ENCODE assay signal across 21 cellular contexts in the genomic region with DNA sequence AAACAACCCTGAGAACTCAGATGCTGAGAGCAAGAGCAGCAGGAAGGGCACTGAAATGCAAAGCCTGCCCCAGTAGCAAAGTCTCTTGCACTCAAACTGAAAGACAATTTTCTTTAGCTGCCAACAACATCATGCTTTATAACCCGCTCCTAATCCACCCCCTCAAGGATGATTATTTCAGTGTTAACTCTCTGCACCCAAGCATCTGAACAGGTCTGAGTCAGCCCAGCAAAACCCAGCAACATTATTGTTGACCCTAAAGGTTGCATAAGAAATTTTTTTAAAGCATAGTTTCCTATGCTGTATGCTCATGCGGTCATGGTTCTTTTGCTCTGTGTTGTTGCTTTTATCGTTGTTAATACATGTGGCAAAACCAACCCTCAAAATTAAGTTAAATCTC.
DNase-seq lines count a peak whose midpoint lies in the region; ATAC-seq, FAIRE-seq and TF ChIP-seq lines count a peak whose summit lies in the region.
"Had no signal": no experiment of that assay in that cellular context is flagged by ENCODE, and none has a peak within 500 bp of the region (broad histone marks: within the 10 kb centered on the region; RNA-seq: fewer than 3 reads in every experiment).

No MANE protein-coding gene starts in this region.

- H4K20me1 ChIP-seq in GM23248 (ENCODE audit: insufficient read depth) (no peaks in the 10 kb centered on the region), astrocyte (ENCODE audit: insufficient read depth, low read length) (no peaks in the 10 kb centered on the region)
- H4K20me1 ChIP-seq: BLaER1 had no signal

- peaks cover 34% of the 10 kb centered on the region for H3K4me1 Mint-ChIP-seq in astrocyte (ENCODE audit: low read depth, unreplicated experiment)
- peaks cover 45% of the 10 kb centered on the region for H3K4me1 Mint-ChIP-seq in osteocyte (ENCODE audit: unreplicated experiment)
- H3K4me1 Mint-ChIP-seq: memory B cell had no signal

- peaks cover 40% of the 10 kb centered on the region; the same call in 1 of the 2 replicates for H3F3A ChIP-seq in GM23248 (ENCODE audit: insufficient read depth)

- H3K9me2 ChIP-seq in GM23248 (ENCODE audit: insufficient read depth) = no peaks in the 10 kb centered on the region

- H3K9me3 Mint-ChIP-seq in astrocyte (ENCODE audit: unreplicated experiment) (peaks cover 4% of the 10 kb centered on the region), osteocyte (ENCODE audit: unreplicated experiment) (peaks cover 9% of the 10 kb centered on the region)

- H3K4me2 ChIP-seq in GM23248 (ENCODE audit: unreplicated experiment) (no peak overlapping the region), astrocyte (ENCODE audit: low read length) (peak overlapping the region; percentile 38)
- H3K4me2 ChIP-seq: BLaER1 had no signal

- DNase-seq in GM23248 (peak; percentile 72), astrocyte (ENCODE audit: low read depth) (peak; percentile 96), fibroblast of the conjunctiva (ENCODE audit: low read depth) (peak; percentile 84), osteocyte (ENCODE audit: extremely low spot score, unreplicated experiment) (no peak), colonic mucosa (no peak), UCSD-AML1 (lab: John Stamatoyannopoulos, UW; ENCODE audit: unreplicated experiment) (no peak), psoas muscle (no peak)
- DNase-seq: activated CD4-positive, alpha-beta T cell treated with anti-CD3 and anti-CD28 coated beads, Interleukin-2, amount 50 U/mL, for 48 hours; body of pancreas; DND-41; NCI-H1694; NCI-H526; posterior cingulate gyrus; stimulated activated CD4-positive, alpha-beta T cell treated with anti-CD3 and anti-CD28 coated beads, Interleukin-2, amount 100 ng/mL, for 24 hours; upper lobe of right lung had no signal

- H3K4me1 ChIP-seq in GM23248 (ENCODE audit: insufficient read depth) (peaks cover 42% of the 10 kb centered on the region), astrocyte (ENCODE audit: insufficient read depth, low read length) (peaks cover 34% of the 10 kb centered on the region), colonic mucosa (no peaks in the 10 kb centered on the region), psoas muscle (no peaks in the 10 kb centered on the region)
- H3K4me1 ChIP-seq: body of pancreas, upper lobe of right lung had no signal

- no peak overlapping the region for H3K4me3 Mint-ChIP-seq in astrocyte (ENCODE audit: unreplicated experiment)
- no peak overlapping the region for H3K4me3 Mint-ChIP-seq in osteocyte (ENCODE audit: unreplicated experiment)
- H3K4me3 Mint-ChIP-seq: memory B cell had no signal

- no peaks in the 10 kb centered on the region for H3K36me3 Mint-ChIP-seq in astrocyte (ENCODE audit: low read depth, unreplicated experiment)
- peaks cover 4% of the 10 kb centered on the region for H3K36me3 Mint-ChIP-seq in osteocyte (ENCODE audit: unreplicated experiment)
- H3K36me3 Mint-ChIP-seq: memory B cell had no signal

- intact Hi-C loops in colonic mucosa (cut with DNase I) (no loop called here), psoas muscle (cut with DNase I) (no loop called here)

- H3K9ac ChIP-seq in GM23248 (no peak overlapping the region), astrocyte (ENCODE audit: low read length) (no peak overlapping the region), colonic mucosa (ENCODE audit: low read depth in 2 of 2, low read length in 2 of 2) (no peak overlapping the region)
- H3K9ac ChIP-seq: BLaER1 had no signal

- no peaks in the 10 kb centered on the region for H3K27me3 Mint-ChIP-seq in astrocyte (ENCODE audit: low read depth, unreplicated experiment)
- H3K27me3 Mint-ChIP-seq in osteocyte (ENCODE audit: unreplicated experiment) = no peaks in the 10 kb centered on the region
- H3K27me3 Mint-ChIP-seq: memory B cell had no signal

- no peak for TF ChIP-seq CTCF in astrocyte (IDR thresholded peaks at IDR 0.05; ENCODE audit: insufficient read depth, low read depth, low read length)
- TF ChIP-seq CTCF in osteocyte (IDR thresholded peaks at IDR 0.05) = no peak
- TF ChIP-seq CTCF in colonic mucosa (IDR thresholded peaks at IDR 0.05) = no peak
- no peak for TF ChIP-seq CTCF in psoas muscle (IDR thresholded peaks at IDR 0.05)

- ATAC-seq in HG03432 (IDR thresholded peaks at IDR 0.05; ENCODE audit: unreplicated experiment) (no peak), psoas muscle (no peak)
- ATAC-seq: body of pancreas, K562, upper lobe of right lung had no signal

- H2AFZ ChIP-seq in GM23248 (no peak overlapping the region), astrocyte (ENCODE audit: low read depth, low read length) (no peak overlapping the region)

- 49 to 59% methylated on average over 3 of the region's 3 CpGs for WGBS in GM23248 (ENCODE audit: low coverage in 1 of 2, low lambda C conversion rate in 2 of 2, missing lambda C conversion rate in 2 of 2), 2 experiments
- WGBS in psoas muscle, 3 donors = 43 to 49% (median 43%) methylated on average over 3 of the region's 3 CpGs

- no peaks in the 10 kb centered on the region for H3K9me3 ChIP-seq in GM23248 (ENCODE audit: low read depth)
- H3K9me3 ChIP-seq in astrocyte (ENCODE audit: insufficient read depth, low read depth, low read length) = no peaks in the 10 kb centered on the region
- no peaks in the 10 kb centered on the region for H3K9me3 ChIP-seq in colonic mucosa
- H3K9me3 ChIP-seq in psoas muscle = no peaks in the 10 kb centered on the region
- H3K9me3 ChIP-seq: BLaER1, body of pancreas, upper lobe of right lung had no signal

- H3K27ac ChIP-seq in GM23248 (no peak overlapping the region), astrocyte (ENCODE audit: low read depth, low read length) (peak overlapping the region; percentile 39), colonic mucosa (no peak overlapping the region), psoas muscle (no peak overlapping the region)
- H3K27ac ChIP-seq: BLaER1, body of pancreas, epithelial cell of prostate, upper lobe of right lung had no signal

- no peak overlapping the region for H3K4me3 ChIP-seq in GM23248
- H3K4me3 ChIP-seq in astrocyte (ENCODE audit: insufficient read depth, low read depth, low read length) = no peak overlapping the region
- H3K4me3 ChIP-seq in colonic mucosa = no peak overlapping the region
- H3K4me3 ChIP-seq in psoas muscle = no peak overlapping the region
- H3K4me3 ChIP-seq: BLaER1, body of pancreas, K562, upper lobe of right lung had no signal

- H3K27ac Mint-ChIP-seq in astrocyte (ENCODE audit: unreplicated experiment) (no peak overlapping the region), osteocyte (ENCODE audit: unreplicated experiment) (peak overlapping the region; percentile 46)
- H3K27ac Mint-ChIP-seq: memory B cell had no signal

- no peaks in the 10 kb centered on the region for H3K79me2 ChIP-seq in GM23248 (ENCODE audit: insufficient read depth)
- no peaks in the 10 kb centered on the region for H3K79me2 ChIP-seq in astrocyte (ENCODE audit: insufficient read depth, low read length)

- no peaks in the 10 kb centered on the region for H3K36me3 ChIP-seq in GM23248 (ENCODE audit: low read depth)
- no peaks in the 10 kb centered on the region for H3K36me3 ChIP-seq in astrocyte (ENCODE audit: insufficient read depth, low read length)
- no peaks in the 10 kb centered on the region for H3K36me3 ChIP-seq in colonic mucosa
- H3K36me3 ChIP-seq in psoas muscle (ENCODE audit: insufficient read depth in 1 of 2, low read depth in 1 of 2) = no peaks in the 10 kb centered on the region
- H3K36me3 ChIP-seq: BLaER1, upper lobe of right lung had no signal

- H3K27me3 ChIP-seq in GM23248 (replicated peaks; ENCODE audit: insufficient read depth) = no peaks in the 10 kb centered on the region
- no peaks in the 10 kb centered on the region for H3K27me3 ChIP-seq in astrocyte (ENCODE audit: insufficient read depth, low read length)
- no peaks in the 10 kb centered on the region for H3K27me3 ChIP-seq in colonic mucosa
- no peaks in the 10 kb centered on the region for H3K27me3 ChIP-seq in psoas muscle (ENCODE audit: insufficient read depth in 3 of 3, low read length in 2 of 3)
- H3K27me3 ChIP-seq: BLaER1, body of pancreas, upper lobe of right lung had no signal

- in situ Hi-C loops in GM23248 (cut with MboI) = no loop called here

- no peak for FAIRE-seq in astrocyte (lab: Jason Lieb, UNC)
- FAIRE-seq: GM12892, K562 had no signal

Comparison
In these comparisons a context has a peak if more than half of its experiments do, and no peak if none do; other contexts are left out.
1. DNase-seq: peak in GM23248 (single experiment), astrocyte (single experiment) and fibroblast of the conjunctiva (single experiment); none in osteocyte (single experiment), colonic mucosa (single experiment), UCSD-AML1 (single experiment) and psoas muscle (0 of 2).